ENCODE assay signal across 11 cellular contexts in the genomic region with DNA sequence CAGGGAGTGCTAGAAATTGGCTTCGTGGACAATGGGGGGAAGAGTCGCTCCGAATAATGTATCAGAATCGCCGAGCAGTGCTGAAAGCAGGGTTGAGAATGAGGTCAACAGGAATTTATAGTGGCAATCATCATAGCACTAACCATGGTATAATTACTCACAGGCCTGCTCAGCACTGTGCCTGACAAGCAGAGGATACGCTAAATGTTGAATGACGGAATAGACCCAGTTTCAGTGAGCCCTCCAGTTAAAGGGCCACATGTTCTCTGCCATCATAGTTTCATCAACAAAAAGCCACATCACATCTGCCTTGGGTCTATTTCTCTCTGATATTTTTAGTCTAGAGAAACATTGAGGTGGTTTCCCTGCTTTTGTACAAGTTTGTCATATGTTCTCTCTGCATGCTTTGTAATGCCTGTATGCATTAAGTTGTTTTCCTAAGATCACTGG.
DNase-seq lines count a peak whose midpoint lies in the region; ATAC-seq and TF ChIP-seq lines count a peak whose summit lies in the region.
"Had no signal": no experiment of that assay in that cellular context is flagged by ENCODE, and none has a peak within 500 bp of the region (broad histone marks: within the 10 kb centered on the region; RNA-seq: fewer than 3 reads in every experiment).

No MANE protein-coding gene starts in this region.

- H3K27ac Mint-ChIP-seq in stimulated activated effector memory CD8-positive, alpha-beta T cell treated with anti-CD3 and anti-CD28 coated beads, Interleukin-12 subunit alpha, Interleukin-12 subunit beta, amount 100 ng/mL, for 72 hours, result no peak overlapping the region
- H3K27ac Mint-ChIP-seq: activated T-helper 1 cell treated with anti-CD3 and anti-CD28 coated beads, Interleukin-12 subunit alpha, Interleukin-12 subunit beta, Interleukin-2, Interleukin-4 antibody, amounts not matched to agents 30 ng/mL and 10 ng/mL and 1 ng/mL, durations not matched to agents 14 hours and 24 hours and 36 hours had no signal

- ATAC-seq in heart right ventricle, result peak; percentile 89 to 97 (median 94)
- ATAC-seq in stimulated activated effector memory CD8-positive, alpha-beta T cell treated with anti-CD3 and anti-CD28 coated beads, Interleukin-12 subunit alpha, Interleukin-12 subunit beta, amount 100 ng/mL, for 72 hours, result peak; percentile 39

- H3K4me1 ChIP-seq in heart right ventricle, result peaks cover 0 to 48% (median 19%) of the 10 kb centered on the region in 9 donors
- H3K4me1 ChIP-seq in adrenal gland (replicated peaks in 1 of 2), result peaks cover 0 to 8% of the 10 kb centered on the region in 2 donors

- H3K9me3 ChIP-seq in heart right ventricle (no peaks in the 10 kb centered on the region), adrenal gland (replicated peaks in 1 of 3) (no peaks in the 10 kb centered on the region)
- H3K9me3 ChIP-seq: prostate gland had no signal

- no peak for TF ChIP-seq POLR2A in adrenal gland (IDR thresholded peaks at IDR 0.05)

- no peak overlapping the region for H3K4me3 ChIP-seq in heart right ventricle
- H3K4me3 ChIP-seq in adrenal gland, result no peak overlapping the region
- H3K4me3 ChIP-seq: prostate gland had no signal

- H3K36me3 ChIP-seq in heart right ventricle (no peaks in the 10 kb centered on the region), adrenal gland (replicated peaks in 1 of 2) (no peaks in the 10 kb centered on the region)
- H3K36me3 ChIP-seq: prostate gland had no signal

- DNase-seq in H4 (ENCODE audit: low spot score), result peak; percentile 84
- peak; percentile 65 for DNase-seq in SW480 (ENCODE audit: low spot score)
- peak in 1 of 2 donors; percentile 61 for DNase-seq in heart right ventricle
- no peak for DNase-seq in stimulated activated effector memory CD8-positive, alpha-beta T cell treated with anti-CD3 and anti-CD28 coated beads, Interleukin-12 subunit alpha, Interleukin-12 subunit beta, amount 100 ng/mL, for 72 hours (ENCODE audit: low spot score in 2 of 2)
- DNase-seq in adrenal gland, result no peak
- DNase-seq in MV-4-11 (lab: John Stamatoyannopoulos, UW), result no peak
- DNase-seq in stimulated activated CD4-positive, alpha-beta T cell treated with anti-CD3 and anti-CD28 coated beads, Interleukin-4, amount 100 ng/mL, for 1 hour, result no peak
- DNase-seq: effector CD8-positive, alpha-beta T cell had no signal

- H3K36me3 Mint-ChIP-seq in stimulated activated effector memory CD8-positive, alpha-beta T cell treated with anti-CD3 and anti-CD28 coated beads, Interleukin-12 subunit alpha, Interleukin-12 subunit beta, amount 100 ng/mL, for 72 hours, result no peaks in the 10 kb centered on the region

- no peaks in the 10 kb centered on the region for H3K4me1 Mint-ChIP-seq in stimulated activated effector memory CD8-positive, alpha-beta T cell treated with anti-CD3 and anti-CD28 coated beads, Interleukin-12 subunit alpha, Interleukin-12 subunit beta, amount 100 ng/mL, for 72 hours

- intact Hi-C loops in heart right ventricle (cut with DNase I), result loop anchor here in 4 of 10 donors (2.0 to 10.0 kb wide), 5 partner anchors 16 to 154 kb away; a partner anchor contains a TSS
- intact Hi-C loops in adrenal gland (cut with DNase I), result no loop called here

- no peak for TF ChIP-seq CTCF in heart right ventricle (IDR thresholded peaks at IDR 0.05)
- TF ChIP-seq CTCF in adrenal gland (IDR thresholded peaks at IDR 0.05), result no peak

- H3K27me3 ChIP-seq in heart right ventricle (no peaks in the 10 kb centered on the region), adrenal gland (no peaks in the 10 kb centered on the region)

- peak overlapping the region; percentile 79 to 97 (median 94) for H3K27ac ChIP-seq in heart right ventricle
- H3K27ac ChIP-seq in adrenal gland, result no peak overlapping the region
- H3K27ac ChIP-seq: KMS-11, prostate gland had no signal

- no peak overlapping the region for H3K4me3 Mint-ChIP-seq in stimulated activated effector memory CD8-positive, alpha-beta T cell treated with anti-CD3 and anti-CD28 coated beads, Interleukin-12 subunit alpha, Interleukin-12 subunit beta, amount 100 ng/mL, for 72 hours
- H3K4me3 Mint-ChIP-seq: activated T-helper 1 cell treated with anti-CD3 and anti-CD28 coated beads, Interleukin-12 subunit alpha, Interleukin-12 subunit beta, Interleukin-2, Interleukin-4 antibody, amounts not matched to agents 30 ng/mL and 10 ng/mL and 1 ng/mL, durations not matched to agents 14 hours and 24 hours and 36 hours had no signal

- 37 to 48% methylated on average over 7 of the region's 7 CpGs for WGBS in heart right ventricle, 2 donors
- 66 to 76% (median 75%) methylated on average over 7 of the region's 7 CpGs for WGBS in adrenal gland, 4 donors

- H3K9me3 Mint-ChIP-seq in stimulated activated effector memory CD8-positive, alpha-beta T cell treated with anti-CD3 and anti-CD28 coated beads, Interleukin-12 subunit alpha, Interleukin-12 subunit beta, amount 100 ng/mL, for 72 hours, result no peaks in the 10 kb centered on the region
- H3K9me3 Mint-ChIP-seq: activated T-helper 1 cell treated with anti-CD3 and anti-CD28 coated beads, Interleukin-12 subunit alpha, Interleukin-12 subunit beta, Interleukin-2, Interleukin-4 antibody, amounts not matched to agents 30 ng/mL and 10 ng/mL and 1 ng/mL, durations not matched to agents 14 hours and 24 hours and 36 hours had no signal

Comparison
In these comparisons a context has a peak if more than half of its experiments do, and no peak if none do; other contexts are left out.
1. DNase-seq: peak in H4 (single experiment) and SW480 (single experiment); none in stimulated activated effector memory CD8-positive, alpha-beta T cell treated with anti-CD3 and anti-CD28 coated beads, Interleukin-12 subunit alpha, Interleukin-12 subunit beta, amount 100 ng/mL, for 72 hours (0 of 2), adrenal gland (0 of 7), MV-4-11 (single experiment) and stimulated activated CD4-positive, alpha-beta T cell treated with anti-CD3 and anti-CD28 coated beads, Interleukin-4, amount 100 ng/mL, for 1 hour (single experiment).
2. H3K27ac ChIP-seq: peak in heart right ventricle (10 of 10); none in adrenal gland (0 of 5).